ENCODE assay signal across 13 cellular contexts in the genomic region with DNA sequence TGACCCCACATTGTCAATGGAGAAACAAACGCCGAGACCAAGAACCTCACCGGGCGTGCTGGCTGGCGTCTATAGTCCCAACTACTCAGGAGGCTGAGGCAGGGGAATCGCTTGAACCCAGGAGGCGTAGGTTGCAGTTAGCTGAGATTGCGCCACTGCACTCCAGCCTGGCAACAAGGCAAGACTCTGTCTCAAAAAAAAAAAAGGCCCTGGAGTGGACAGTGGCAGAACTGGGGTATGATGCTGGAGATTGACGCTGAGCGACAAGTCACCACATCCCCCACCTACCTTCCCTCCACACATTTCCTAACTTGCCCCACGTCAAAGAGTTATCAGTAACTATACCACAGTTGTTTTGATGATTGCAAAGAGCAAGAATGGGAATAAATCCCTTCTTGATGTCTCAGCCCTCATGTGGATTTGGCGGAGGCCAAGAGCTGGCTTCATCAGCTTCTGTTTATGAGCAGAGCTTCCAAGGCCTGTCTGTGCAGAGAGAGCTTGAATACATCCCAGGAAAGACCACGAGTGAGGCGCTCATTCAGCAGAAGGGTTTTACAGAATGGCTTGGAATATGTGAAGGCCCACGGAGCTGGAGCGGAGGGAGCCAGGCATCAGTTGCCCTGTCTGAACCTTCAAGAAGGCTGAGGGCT. TPM values are rescaled to one million over a fixed set of nuclear protein-coding genes. Genes with fewer than 3 reads are reported as not detected.
A peak's percentile ranks its signal among the peaks of the same experiment; 100 is the strongest.
DNase-seq lines count a peak whose midpoint lies in the region; ATAC-seq and TF ChIP-seq lines count a peak whose summit lies in the region.
"Had no signal": no experiment of that assay in that cellular context is flagged by ENCODE, and none has a peak within 500 bp of the region (broad histone marks: within the 10 kb centered on the region; RNA-seq: fewer than 3 reads in every experiment).

No MANE protein-coding gene starts in this region.

- H3F3A ChIP-seq in GM23248 (ENCODE audit: insufficient read depth): peaks cover 7% of the 10 kb centered on the region; the same call in 1 of the 2 replicates

- intact Hi-C loops in esophagus muscularis mucosa (cut with DNase I): loop anchor here (10.0 kb wide), 1 partner anchor 165 kb away; no protein-coding TSS in a partner anchor
- intact Hi-C loops in esophagus squamous epithelium (cut with DNase I): no loop called here

- H2AFZ ChIP-seq in GM23248: peak overlapping the region; percentile 34; the same call in 1 of the 2 replicates

- H4K20me1 ChIP-seq in GM23248 (ENCODE audit: insufficient read depth): no peaks in the 10 kb centered on the region

- TF ChIP-seq EP300 in esophagus muscularis mucosa (IDR thresholded peaks at IDR 0.05): no peak

- TF ChIP-seq POLR2A in esophagus muscularis mucosa (IDR thresholded peaks at IDR 0.05; ENCODE audit: low read depth) (no peak), esophagus squamous epithelium (IDR thresholded peaks at IDR 0.05) (no peak)

- H3K4me1 ChIP-seq in GM23248 (ENCODE audit: insufficient read depth): peaks cover 23% of the 10 kb centered on the region
- H3K4me1 ChIP-seq in esophagus muscularis mucosa: peaks cover 19 to 44% (median 38%) of the 10 kb centered on the region in 4 donors
- H3K4me1 ChIP-seq in stomach smooth muscle (ENCODE audit: control insufficient read depth, insufficient read depth, low read length): peaks cover 26% of the 10 kb centered on the region
- peaks cover 10 to 35% (median 24%) of the 10 kb centered on the region in 3 donors for H3K4me1 ChIP-seq in esophagus squamous epithelium

- H3K36me3 ChIP-seq in GM23248 (ENCODE audit: low read depth) (no peaks in the 10 kb centered on the region), esophagus muscularis mucosa (no peaks in the 10 kb centered on the region), stomach smooth muscle (ENCODE audit: control insufficient read depth in 2 of 2, insufficient read depth in 2 of 2, low read length in 2 of 2) (no peaks in the 10 kb centered on the region), esophagus squamous epithelium (no peaks in the 10 kb centered on the region)
- H3K36me3 ChIP-seq: thoracic aorta had no signal

- no peaks in the 10 kb centered on the region for H3K9me2 ChIP-seq in GM23248 (ENCODE audit: insufficient read depth)

- TF ChIP-seq CTCF in esophagus muscularis mucosa (IDR thresholded peaks at IDR 0.05) (no peak), esophagus squamous epithelium (IDR thresholded peaks at IDR 0.05) (no peak)

- DNase-seq in GM23248 (peak; percentile 46), esophagus muscularis mucosa (ENCODE audit: extremely low spot score) (no peak), midbrain (lab: John Stamatoyannopoulos, UW) (peak; percentile 6), esophagus squamous epithelium (lab: John Stamatoyannopoulos, UW) (no peak), NCI-H2196 (lab: John Stamatoyannopoulos, UW; ENCODE audit: unreplicated experiment) (no peak)
- DNase-seq: CD4-positive, CD25-positive, alpha-beta regulatory T cell; GOT3; NCI-H1930; T-helper 9 cell had no signal

- H3K4me2 ChIP-seq in GM23248 (ENCODE audit: unreplicated experiment): no peak overlapping the region

- H3K27me3 ChIP-seq in GM23248 (replicated peaks; ENCODE audit: insufficient read depth) (no peaks in the 10 kb centered on the region), esophagus muscularis mucosa (no peaks in the 10 kb centered on the region), stomach smooth muscle (ENCODE audit: control insufficient read depth in 1 of 2, insufficient read depth in 2 of 2, low read length in 2 of 2) (no peaks in the 10 kb centered on the region), esophagus squamous epithelium (no peaks in the 10 kb centered on the region)

- H3K4me3 ChIP-seq in GM23248 (no peak overlapping the region), esophagus muscularis mucosa (no peak overlapping the region), stomach smooth muscle (ENCODE audit: low read length in 2 of 2) (peak overlapping the region; percentile 8 to 21), esophagus squamous epithelium (no peak overlapping the region)
- H3K4me3 ChIP-seq: thoracic aorta had no signal

- in situ Hi-C loops in GM23248 (cut with MboI): no loop called here

- 73 to 74% methylated on average over 16 of the region's 16 CpGs for WGBS in GM23248 (ENCODE audit: low coverage in 1 of 2, low lambda C conversion rate in 2 of 2, missing lambda C conversion rate in 2 of 2), 2 experiments
- 84% methylated on average over 16 of the region's 16 CpGs for WGBS in esophagus muscularis mucosa
- WGBS in esophagus squamous epithelium, 2 donors: 75 to 88% methylated on average over 13 to 14 of the region's 16 CpGs

- H3K27ac ChIP-seq in GM23248 (peak overlapping the region; percentile 29), esophagus muscularis mucosa (replicated peaks in 1 of 4) (peak overlapping the region; percentile 22 to 74 (median 62)), stomach smooth muscle (ENCODE audit: low read length) (peak overlapping the region; percentile 53), esophagus squamous epithelium (peak overlapping the region in 2 of 4 donors; percentile 59 to 63)
- H3K27ac ChIP-seq: thoracic aorta had no signal

- ATAC-seq in HG03108 (IDR thresholded peaks at IDR 0.05; ENCODE audit: unreplicated experiment) (no peak), GM21576 (IDR thresholded peaks at IDR 0.05; ENCODE audit: unreplicated experiment) (no peak)

- H3K9ac ChIP-seq in GM23248: peak overlapping the region; percentile 36
- peak overlapping the region in 1 of 2 donors; percentile 29 for H3K9ac ChIP-seq in stomach smooth muscle (ENCODE audit: low read length in 2 of 2)

- H3K79me2 ChIP-seq in GM23248 (ENCODE audit: insufficient read depth): no peaks in the 10 kb centered on the region

- no peaks in the 10 kb centered on the region for H3K9me3 ChIP-seq in GM23248 (ENCODE audit: low read depth)
- H3K9me3 ChIP-seq in esophagus muscularis mucosa: no peaks in the 10 kb centered on the region
- no peaks in the 10 kb centered on the region for H3K9me3 ChIP-seq in stomach smooth muscle (ENCODE audit: control insufficient read depth in 2 of 2, low read length in 2 of 2)
- H3K9me3 ChIP-seq in esophagus squamous epithelium: no peaks in the 10 kb centered on the region
- H3K9me3 ChIP-seq: thoracic aorta had no signal

RNA-seq across cellular contexts. Expression of gene TNS3, which starts 28.0 kb away (rescaled TPM):
- 47.0 and 48.1 TPM in 2 replicates for total RNA-seq in GM23248 (2014; rRNA removed; shearing (Covaris generic))
- polyA plus RNA-seq in GM23248 (2016; fragmentation: Nextera tagmentation; extraction: Ambion mirVana): 17.2 and 18.6 TPM in 2 replicates
- 10 to 100 TPM; 34.6 to 52.5 (median 48.6) TPM for total RNA-seq in esophagus muscularis mucosa
- total RNA-seq in esophagus squamous epithelium: 10 to 100 TPM in 2 of 4 donors, 1 to 10 TPM in 2; 6.6 to 16.0 (median 9.6) TPM
- polyA plus RNA-seq: CD4-positive, CD25-positive, alpha-beta regulatory T cell had no signal

Comparison
In these comparisons a context has a peak if more than half of its experiments do, and no peak if none do; other contexts are left out.
1. DNase-seq: peak in GM23248 (single experiment) and midbrain (single experiment); none in esophagus muscularis mucosa (single experiment), esophagus squamous epithelium (single experiment) and NCI-H2196 (single experiment).
2. H3K4me3 ChIP-seq: peak in stomach smooth muscle (2 of 2); none in GM23248 (single experiment), esophagus muscularis mucosa (0 of 4) and esophagus squamous epithelium (0 of 4).